Comparison of ENCODE assay signal across 22 cellular contexts in the genomic region with DNA sequence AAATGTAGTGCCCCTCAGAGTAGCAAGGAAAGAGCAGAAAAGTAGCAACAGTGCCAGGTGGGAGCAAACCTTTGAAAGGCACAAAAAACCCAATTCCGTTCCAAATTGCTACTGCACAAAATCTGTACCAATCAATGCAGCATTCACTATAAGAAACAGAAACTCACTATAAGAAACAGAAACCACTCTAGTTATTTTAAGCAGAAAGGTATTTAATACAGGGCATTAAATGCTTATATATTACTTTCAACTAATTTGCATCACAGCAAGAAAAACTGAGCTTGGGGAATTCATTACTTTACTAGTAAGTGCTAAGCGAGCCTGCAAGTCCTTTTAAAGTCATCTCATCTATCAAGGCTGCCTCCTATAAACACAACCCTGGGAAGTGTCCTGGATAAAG.
"Had no signal": no experiment of that assay in that cellular context is flagged by ENCODE, and none has a peak within 500 bp of the region (broad histone marks: within the 10 kb centered on the region; RNA-seq: fewer than 3 reads in every experiment).

No MANE protein-coding gene starts in this region.

- H3K4me3 ChIP-seq: PC-9 had no signal

- H2AFZ ChIP-seq: PC-9 had no signal

- H3K27ac ChIP-seq: PC-9 had no signal

- ATAC-seq: activated T-cell treated with anti-CD3 and anti-CD28 coated beads, Interleukin-2, amount 50 U/mL, for 4 hours; T-cell had no signal

- DNase-seq: activated B cell treated with CpG ODN at 0.5 μM for 24 hours; activated CD4-positive, alpha-beta T cell treated with anti-CD3 and anti-CD28 coated beads for 1 hour; activated CD4-positive, alpha-beta T cell treated with anti-CD3 and anti-CD28 coated beads, Interleukin-2, amount 10 ng/mL, durations not matched to agents 24 days and 14 days; activated CD4-positive, alpha-beta T cell treated with anti-CD3 and anti-CD28 coated beads, Interleukin-2, amount 50 U/mL, for 48 hours; activated CD8-positive, alpha-beta memory T cell treated with anti-CD3 and anti-CD28 coated beads for 24 hours; activated gamma-delta T cell; activated naive CD4-positive, alpha-beta T cell treated with anti-CD3 and anti-CD28 coated beads for 36 hours; activated T-cell treated with anti-CD3 and anti-CD28 coated beads, Interleukin-2, amount 50 U/mL, for 4 hours; amygdala; cortex of kidney; MM.1S; NCI-H1105; NCI-H146; NCI-H187 treated with DMSO at 0.1 percent for 48 hours; NCI-H2081 treated with DMSO at 0.1 percent for 48 hours; NCI-H446; NCI-H524; PC-9; SIG-M5; T-cell; T-helper 2 cell; T1000 had no signal

- H3K4me2 ChIP-seq: PC-9 had no signal
